ENCODE assay signal across 8 cellular contexts in the genomic region with DNA sequence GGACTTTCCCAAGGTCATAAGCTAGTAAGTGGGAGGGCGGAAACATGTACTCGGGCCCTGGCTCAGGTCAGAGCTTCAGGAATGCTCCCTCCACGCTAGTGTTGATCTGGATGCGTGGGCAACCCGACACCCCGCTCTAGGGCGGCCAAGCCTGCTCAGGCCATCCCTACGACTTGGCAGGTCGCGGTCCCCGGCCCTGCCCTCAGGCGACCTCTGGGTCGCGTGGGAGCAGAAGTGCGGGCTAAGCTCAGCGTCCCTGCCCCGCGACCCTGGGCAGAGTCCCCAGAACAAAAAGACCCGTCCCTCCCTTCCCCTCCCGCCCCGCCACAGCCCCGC. TPM values are rescaled to one million over a fixed set of nuclear protein-coding genes. Genes with fewer than 3 reads are reported as not detected.
DNase-seq lines count a peak whose midpoint lies in the region; ATAC-seq and TF ChIP-seq lines count a peak whose summit lies in the region.

No MANE protein-coding gene starts in this region.

- peak; percentile 97 for DNase-seq in AG10803 (ENCODE audit: low read depth)
- DNase-seq in SK-N-MC (ENCODE audit: low read depth, low spot score) = no peak
- DNase-seq in stimulated activated CD4-positive, alpha-beta T cell treated with anti-CD3 and anti-CD28 coated beads, Interleukin-4, amount 100 ng/mL, for 1 hour = no peak
- no peak for DNase-seq in RPMI8226

- H3F3A ChIP-seq in neural cell (ENCODE audit: insufficient read depth, low read length, poor library complexity, severe bottlenecking) = no peaks in the 10 kb centered on the region

- H3K27ac ChIP-seq in SK-N-MC = peak overlapping the region; percentile 83
- H3K27ac ChIP-seq in neural cell (ENCODE audit: low read length) = peak overlapping the region; percentile 65

- peak overlapping the region; percentile 35 for H3K4me2 ChIP-seq in neural cell (ENCODE audit: low read length)

- no peaks in the 10 kb centered on the region for H3K27me3 ChIP-seq in neural cell (ENCODE audit: insufficient read depth, low read depth, low read length)

- TF ChIP-seq RAD21 in neural cell (conservative IDR thresholded peaks at IDR 0.05) = no peak

- H2AFZ ChIP-seq in neural cell (ENCODE audit: low read depth, low read length) = no peak overlapping the region

- peak overlapping the region; percentile 67 for H3K4me3 ChIP-seq in AG10803 (ENCODE audit: low read length)
- H3K4me3 ChIP-seq in SK-N-MC = peak overlapping the region; percentile 68
- H3K4me3 ChIP-seq in neural cell (ENCODE audit: low read length) = peak overlapping the region; percentile 82

- H4K20me1 ChIP-seq in neural cell (ENCODE audit: insufficient read depth) = no peaks in the 10 kb centered on the region

- H3K9me2 ChIP-seq in neural cell (ENCODE audit: insufficient read depth, low read length) = no peaks in the 10 kb centered on the region

- H3K9me3 ChIP-seq in SK-N-MC (ENCODE audit: low read depth, low read length) (no peaks in the 10 kb centered on the region), neural cell (ENCODE audit: low read length) (no peaks in the 10 kb centered on the region)

- no peaks in the 10 kb centered on the region for H3K36me3 ChIP-seq in SK-N-MC (ENCODE audit: insufficient read depth, low read length)
- no peaks in the 10 kb centered on the region for H3K36me3 ChIP-seq in neural cell (ENCODE audit: insufficient read depth, low read length)

- TF ChIP-seq EP300 in neural cell (conservative IDR thresholded peaks at IDR 0.05; ENCODE audit: poor library complexity, severe bottlenecking) = no peak

- H3K9ac ChIP-seq in SK-N-MC (ENCODE audit: insufficient read length) (peak overlapping the region; percentile 74), neural cell (ENCODE audit: low read length) (peak overlapping the region; percentile 60)

- TF ChIP-seq CTCF in AG10803 (conservative IDR thresholded peaks at IDR 0.05; ENCODE audit: low read length) (no peak), neural cell (IDR thresholded peaks at IDR 0.05; ENCODE audit: poor library complexity, severe bottlenecking) (no peak)

- ATAC-seq in GM18868 (IDR thresholded peaks at IDR 0.05; ENCODE audit: unreplicated experiment) (peak; percentile 8), HG03108 (IDR thresholded peaks at IDR 0.05; ENCODE audit: unreplicated experiment) (peak; percentile 6), esophagus mucosa (peak; percentile 58)

- H3K79me2 ChIP-seq in neural cell (replicated peaks; ENCODE audit: insufficient read depth, low read length) = peaks cover 3% of the 10 kb centered on the region

TF ChIP-seq in neural cell, 6 proteins besides CTCF, POLR2A, EP300 and RAD21:
- TF ChIP-seq TAF1 (IDR thresholded peaks at IDR 0.05; ENCODE audit: low read depth) = no peak
- peak; percentile 50 for TF ChIP-seq MXI1 (conservative IDR thresholded peaks at IDR 0.05; ENCODE audit: poor library complexity, severe bottlenecking)
TF ChIP-seq in neural cell: peak in this region for 1.

RNA-seq across cellular contexts. Expression of gene TEF, which starts 0.8 kb away (rescaled TPM):
- total RNA-seq in esophagus mucosa = 12.5 TPM
- 4.1 and 4.9 TPM in 2 replicates for polyA plus RNA-seq in neural cell
- 7.1 TPM in 2 replicates for polyA minus RNA-seq in neural cell

Comparison
In these comparisons a context has a peak if more than half of its experiments do, and no peak if none do; other contexts are left out.
1. ATAC-seq: peak in every context shown above with its lines; median percentile 58 in esophagus mucosa; 8 in GM18868; 6 in HG03108.